ENCODE assay signal across 16 cellular contexts in genomic region chr9:107175039-107175438, GRCh38.
A peak's percentile ranks its signal among the peaks of the same experiment; 100 is the strongest.
DNase-seq lines count a peak whose midpoint lies in the region; ATAC-seq and TF ChIP-seq lines count a peak whose summit lies in the region.
"Had no signal": no experiment of that assay in that cellular context is flagged by ENCODE, and none has a peak within 500 bp of the region (broad histone marks: within the 10 kb centered on the region; RNA-seq: fewer than 3 reads in every experiment).

No MANE protein-coding gene starts in this region.

- TF ChIP-seq CTCF in fibroblast of mammary gland (conservative IDR thresholded peaks at IDR 0.05; ENCODE audit: control insufficient read depth, insufficient read depth, low read depth, low read length) (no peak), mammary epithelial cell (conservative IDR thresholded peaks at IDR 0.05 in 1 of 2, IDR thresholded peaks at IDR 0.05 in 1 of 2; ENCODE audit: extremely low read depth in 1 of 2, insufficient read depth in 1 of 2, low read depth in 1 of 2, low read length in 2 of 2) (no peak)

- no peaks in the 10 kb centered on the region for H3K79me2 ChIP-seq in mammary epithelial cell (ENCODE audit: insufficient read depth, low read length)

- WGBS in mammary epithelial cell (ENCODE audit: low coverage, missing lambda C conversion rate) = 83% methylated on average over 4 of the region's 4 CpGs

- H3K4me1 ChIP-seq in adipocyte (ENCODE audit: control insufficient read depth, insufficient read depth, low read length) = peaks cover 47% of the 10 kb centered on the region
- H3K4me1 ChIP-seq in skeletal muscle tissue (ENCODE audit: control insufficient read depth in 3 of 3, insufficient read depth in 3 of 3, low read length in 3 of 3) = peaks cover 28 to 58% (median 35%) of the 10 kb centered on the region in 3 donors
- no peaks in the 10 kb centered on the region for H3K4me1 ChIP-seq in effector memory CD4-positive, alpha-beta T cell (ENCODE audit: control insufficient read depth, insufficient read depth, low read length, poor library complexity, severe bottlenecking)
- H3K4me1 ChIP-seq in mammary epithelial cell (ENCODE audit: insufficient read depth, low read length) = no peaks in the 10 kb centered on the region
- H3K4me1 ChIP-seq: testis had no signal

- H3K9ac ChIP-seq in adipocyte (ENCODE audit: low read length) = peak overlapping the region; percentile 18
- peak overlapping the region in 2 of 3 donors; percentile 8 to 51 for H3K9ac ChIP-seq in skeletal muscle tissue (ENCODE audit: low read depth in 1 of 3, low read length in 3 of 3)
- H3K9ac ChIP-seq in mammary epithelial cell (ENCODE audit: insufficient read depth, low read length) = no peak overlapping the region

- DNase-seq in adipocyte (ENCODE audit: low read depth) (no peak), fibroblast of mammary gland (ENCODE audit: low read depth) (peak; percentile 72), left lobe of liver (ENCODE audit: low spot score) (peak; percentile 65), MG63 (no peak), mammary epithelial cell (no peak), dermis blood vessel endothelial cell (no peak)
- no peak for DNase-seq in effector memory CD4-positive, alpha-beta T cell
- DNase-seq: activated B cell treated with CpG ODN at 0.5 μM for 24 hours; activated CD8-positive, alpha-beta memory T cell treated with anti-CD3 and anti-CD28 coated beads for 24 hours; Caco-2; caudate nucleus; effector CD4-positive, alpha-beta T cell; NCI-H1930; NCI-H510A treated with DMSO at 0.1 percent for 48 hours; testis had no signal

- H3K27ac ChIP-seq in skeletal muscle tissue (ENCODE audit: low read depth, low read length) (peak overlapping the region; percentile 84), mammary epithelial cell (ENCODE audit: insufficient read depth, low read depth, low read length) (no peak overlapping the region)
- no peak overlapping the region for H3K27ac ChIP-seq in effector memory CD4-positive, alpha-beta T cell (ENCODE audit: insufficient read depth, low read length, poor library complexity, severe bottlenecking)
- H3K27ac ChIP-seq: testis had no signal

- peak; percentile 60 for ATAC-seq in left lobe of liver

- dilution Hi-C loops in mammary epithelial cell (cut with HindIII; ENCODE audit: low sequenced_read_pairs) = loop anchor here (5.0 kb wide), 1 partner anchor 47 kb away; no protein-coding TSS in a partner anchor

- no peak overlapping the region for H2AFZ ChIP-seq in mammary epithelial cell (ENCODE audit: low read depth, low read length)

- H3K36me3 ChIP-seq in adipocyte (ENCODE audit: control insufficient read depth, insufficient read depth, low read length, severe bottlenecking) = no peaks in the 10 kb centered on the region
- no peaks in the 10 kb centered on the region for H3K36me3 ChIP-seq in skeletal muscle tissue (ENCODE audit: control insufficient read depth in 3 of 3, insufficient read depth in 3 of 3, low read length in 3 of 3)
- H3K36me3 ChIP-seq in effector memory CD4-positive, alpha-beta T cell (ENCODE audit: control insufficient read depth, insufficient read depth, low read length) = no peaks in the 10 kb centered on the region
- no peaks in the 10 kb centered on the region for H3K36me3 ChIP-seq in MG63
- no peaks in the 10 kb centered on the region for H3K36me3 ChIP-seq in mammary epithelial cell (ENCODE audit: insufficient read depth, low read length)

- intact Hi-C loops in mammary epithelial cell (cut with micrococcal nuclease) = loop anchor here (10.0 kb wide), 1 partner anchor 890 kb away; no protein-coding TSS in a partner anchor

- H4K20me1 ChIP-seq in mammary epithelial cell (ENCODE audit: insufficient read depth, low read length) = no peaks in the 10 kb centered on the region

- H3K4me3 ChIP-seq in adipocyte (ENCODE audit: low read length) = no peak overlapping the region
- H3K4me3 ChIP-seq in fibroblast of mammary gland (ENCODE audit: control insufficient read depth, low read depth, low read length) = no peak overlapping the region
- H3K4me3 ChIP-seq in skeletal muscle tissue (ENCODE audit: low read length in 3 of 3) = peak overlapping the region; percentile 24 to 38 (median 28)
- no peak overlapping the region for H3K4me3 ChIP-seq in effector memory CD4-positive, alpha-beta T cell (ENCODE audit: insufficient read depth, low read depth, low read length, poor library complexity, severe bottlenecking)
- no peak overlapping the region for H3K4me3 ChIP-seq in MG63
- no peak overlapping the region for H3K4me3 ChIP-seq in mammary epithelial cell (replicated peaks in 1 of 3; ENCODE audit: insufficient read depth in 1 of 3, low read depth in 2 of 3, low read length in 3 of 3)
- H3K4me3 ChIP-seq: testis had no signal

- H3K4me2 ChIP-seq in mammary epithelial cell (ENCODE audit: insufficient read depth, low read depth, low read length) = no peak overlapping the region

- no TSS peak for BruUV-seq in mammary epithelial cell (replicated peaks; lab: Mats Ljungman, UMichigan)

- CTCF ChIA-PET in mammary epithelial cell (lab: Charles Lee; ENCODE audit: low non-redundant PET) = no interaction called here

- no peaks in the 10 kb centered on the region for H3K9me3 ChIP-seq in adipocyte (ENCODE audit: control insufficient read depth, low read length)
- no peaks in the 10 kb centered on the region for H3K9me3 ChIP-seq in skeletal muscle tissue (ENCODE audit: control insufficient read depth in 3 of 3, low read length in 3 of 3)
- H3K9me3 ChIP-seq in effector memory CD4-positive, alpha-beta T cell (ENCODE audit: control insufficient read depth, low read length) = no peaks in the 10 kb centered on the region
- no peaks in the 10 kb centered on the region for H3K9me3 ChIP-seq in MG63
- H3K9me3 ChIP-seq in mammary epithelial cell (replicated peaks; ENCODE audit: insufficient read depth, low read length) = no peaks in the 10 kb centered on the region
- H3K9me3 ChIP-seq: Caco-2, testis had no signal

- no peaks in the 10 kb centered on the region for H3K27me3 ChIP-seq in adipocyte (replicated peaks; ENCODE audit: control insufficient read depth, insufficient read depth, low read length)
- no peaks in the 10 kb centered on the region for H3K27me3 ChIP-seq in skeletal muscle tissue (ENCODE audit: control insufficient read depth in 3 of 3, insufficient read depth in 3 of 3, low read length in 3 of 3)
- no peaks in the 10 kb centered on the region for H3K27me3 ChIP-seq in effector memory CD4-positive, alpha-beta T cell (replicated peaks; ENCODE audit: control insufficient read depth, insufficient read depth, low read length, poor library complexity, severe bottlenecking)
- H3K27me3 ChIP-seq in MG63 = no peaks in the 10 kb centered on the region
- no peaks in the 10 kb centered on the region for H3K27me3 ChIP-seq in mammary epithelial cell (ENCODE audit: insufficient read depth, low read length)
- H3K27me3 ChIP-seq: testis had no signal

- in situ Hi-C loops in mammary epithelial cell (cut with MboI; ENCODE audit: low sequenced_read_pairs in 2 of 2) = no loop called here

Comparison
In these comparisons a context has a peak if more than half of its experiments do, and no peak if none do; other contexts are left out.
1. DNase-seq: peak in fibroblast of mammary gland (single experiment) and left lobe of liver (single experiment); none in adipocyte (single experiment), effector memory CD4-positive, alpha-beta T cell (0 of 3), MG63 (single experiment), mammary epithelial cell (single experiment) and dermis blood vessel endothelial cell (single experiment).
2. H3K4me3 ChIP-seq: peak in skeletal muscle tissue (3 of 3); none in adipocyte (single experiment), fibroblast of mammary gland (single experiment), effector memory CD4-positive, alpha-beta T cell (single experiment), MG63 (single experiment) and mammary epithelial cell (0 of 3).